19 cellular contexts compared by ENCODE assay signal in genomic region chr14:22607291-22607690, GRCh38. TPM values are rescaled to one million over a fixed set of nuclear protein-coding genes. Genes with fewer than 3 reads are reported as not detected.
DNase-seq lines count a peak whose midpoint lies in the region; ATAC-seq, FAIRE-seq and TF ChIP-seq lines count a peak whose summit lies in the region.
"Had no signal": no experiment of that assay in that cellular context is flagged by ENCODE, and none has a peak within 500 bp of the region (broad histone marks: within the 10 kb centered on the region; RNA-seq: fewer than 3 reads in every experiment).

No MANE protein-coding gene starts in this region.

- no peak for TF ChIP-seq CTCF in HepG2 (CRISPR knock-in tag; IDR thresholded peaks at IDR 0.05)
- no peak for TF ChIP-seq CTCF in right lobe of liver (IDR thresholded peaks at IDR 0.05)
- TF ChIP-seq CTCF in hepatocyte (IDR thresholded peaks at IDR 0.05; ENCODE audit: poor library complexity), result no peak

- TF ChIP-seq EP300 in HepG2 (IDR thresholded peaks at IDR 0.05; ENCODE audit: low read depth in 2 of 2, low read length in 2 of 2) (no peak), HepG2 (CRISPR knock-in tag; IDR thresholded peaks at IDR 0.05; ENCODE audit: borderline replicate concordance) (no peak)

- no TSS peak for BruUV-seq in HepG2 (replicated peaks; lab: Mats Ljungman, UMichigan)

- H3K79me2 ChIP-seq in HepG2 (ENCODE audit: insufficient read depth, low read length) (no peaks in the 10 kb centered on the region), hepatocyte (no peaks in the 10 kb centered on the region)

- TF ChIP-seq POLR2A in HepG2 (IDR thresholded peaks at IDR 0.05; ENCODE audit: insufficient read depth in 1 of 2, low read depth in 2 of 2, low read length in 2 of 2) (no peak), right lobe of liver (IDR thresholded peaks at IDR 0.05) (no peak)

- H4K20me1 ChIP-seq in HepG2 (ENCODE audit: insufficient read depth, low read length) (0 out of 2 replicates have a peak, but pooled peaks cover 4% of the 10 kb centered on the region), hepatocyte (ENCODE audit: insufficient read depth, poor library complexity, severe bottlenecking) (no peaks in the 10 kb centered on the region)

- no peaks in the 10 kb centered on the region for H3K27me3 ChIP-seq in HepG2 (ENCODE audit: control insufficient read depth in 1 of 2, insufficient read depth in 2 of 2, low read length in 2 of 2)
- no peaks in the 10 kb centered on the region for H3K27me3 ChIP-seq in right lobe of liver
- no peaks in the 10 kb centered on the region for H3K27me3 ChIP-seq in SJCRH30
- no peaks in the 10 kb centered on the region for H3K27me3 ChIP-seq in hepatocyte

- H3K4me2 ChIP-seq in HepG2 (ENCODE audit: low read depth, low read length) (no peak overlapping the region), hepatocyte (no peak overlapping the region)
- H3K4me2 ChIP-seq: PC-9, SK-N-SH had no signal

- no peak overlapping the region for H3K4me3 ChIP-seq in HepG2 (replicated peaks in 1 of 3; ENCODE audit: insufficient read depth in 1 of 3, low read depth in 2 of 3, low read length in 3 of 3)
- no peak overlapping the region for H3K4me3 ChIP-seq in right lobe of liver
- H3K4me3 ChIP-seq in SJCRH30, result no peak overlapping the region
- no peak overlapping the region for H3K4me3 ChIP-seq in hepatocyte
- H3K4me3 ChIP-seq: PC-9 had no signal

- H3K36me3 ChIP-seq in HepG2 (replicated peaks in 1 of 2; ENCODE audit: control insufficient read depth in 1 of 2, insufficient read depth in 2 of 2, low read length in 2 of 2) (peaks cover 34 to 76% of the 10 kb centered on the region in 2 experiments), right lobe of liver (peaks cover 0 to 99% (median 43%) of the 10 kb centered on the region in 4 donors), SJCRH30 (peaks cover 29% of the 10 kb centered on the region), hepatocyte (replicated peaks; ENCODE audit: insufficient read depth, low read depth) (no peaks in the 10 kb centered on the region)

- DNase-seq in HepG2 (ENCODE audit: low spot score) (no peak), right lobe of liver (no peak), SJCRH30 (peak; percentile 84 to 89), hepatocyte (ENCODE audit: low spot score) (no peak), NCI-H510A (lab: John Stamatoyannopoulos, UW) (no peak), cerebellum (ENCODE audit: low spot score) (no peak), NCI-H1092 (lab: John Stamatoyannopoulos, UW) (no peak), NCI-H187 (lab: John Stamatoyannopoulos, UW) (no peak)
- DNase-seq: Kasumi-1, NCI-H2029, NCI-H446, PC-9, SK-N-SH had no signal

- ATAC-seq in HepG2, result no peak
- no peak for ATAC-seq in right lobe of liver
- ATAC-seq: Right ventricle myocardium inferior had no signal

- H2AFZ ChIP-seq in HepG2 (ENCODE audit: low read length), result no peak overlapping the region
- H2AFZ ChIP-seq in hepatocyte, result no peak overlapping the region
- H2AFZ ChIP-seq: PC-9 had no signal

- H3K9ac ChIP-seq in HepG2 (ENCODE audit: insufficient read depth, low read depth, low read length), result no peak overlapping the region
- H3K9ac ChIP-seq: SK-N-SH had no signal

- CTCF ChIA-PET in HepG2 (lab: Yijun Ruan, JAX; ENCODE audit: low intra/inter-chr PET ratio, low total read pairs), result interaction anchor here (1.5 kb wide), 1 partner anchor 9 kb away, joined by 3 read pairs; the partner anchor contains the start of gene ABHD4

- POLR2A ChIA-PET in HepG2 (lab: Yijun Ruan, JAX), result interaction anchor here (0.9 to 1.2 kb wide), 3 partner anchors 8 to 18 kb away, joined by 3 to 6 read pairs (median 4); partner anchors contain the start of gene ABHD4

- H3K9me2 ChIP-seq in hepatocyte (replicated peaks; ENCODE audit: insufficient read depth), result no peaks in the 10 kb centered on the region
- H3K9me2 ChIP-seq: SK-N-SH had no signal

- in situ Hi-C loops in HepG2 (cut with HindIII; ENCODE audit: extremely low pct_ligation_motif_present, low pct_unique_long_range_greater_than_20kb), result no loop called here

- H3K27ac ChIP-seq in HepG2 (ENCODE audit: extremely low read length, insufficient read depth, low read length), result no peak overlapping the region
- no peak overlapping the region for H3K27ac ChIP-seq in right lobe of liver
- H3K27ac ChIP-seq in SJCRH30, result peak overlapping the region; percentile 80
- H3K27ac ChIP-seq in hepatocyte, result peak overlapping the region; percentile 82
- H3K27ac ChIP-seq: C4-2B, PC-9 had no signal

- peaks cover 9% of the 10 kb centered on the region for H3K4me1 ChIP-seq in HepG2 (ENCODE audit: insufficient read depth, low read length)
- H3K4me1 ChIP-seq in right lobe of liver, result no peaks in the 10 kb centered on the region
- peaks cover 25% of the 10 kb centered on the region for H3K4me1 ChIP-seq in SJCRH30
- peaks cover 22% of the 10 kb centered on the region for H3K4me1 ChIP-seq in hepatocyte (ENCODE audit: insufficient read depth)

- 92% methylated on average over 3 of the region's 3 CpGs for WGBS in HepG2 (ENCODE audit: low lambda C conversion rate)
- WGBS in right lobe of liver (ENCODE audit: insufficient coverage, low coverage, low lambda C conversion rate, missing lambda C conversion rate), result no CpG with 5 or more reads among the region's 3 CpGs
- 68% methylated on average over 3 of the region's 3 CpGs for WGBS in hepatocyte (ENCODE audit: low lambda C conversion rate, missing lambda C conversion rate)

- H3K9me3 ChIP-seq in HepG2 (ENCODE audit: low read length), result no peaks in the 10 kb centered on the region
- H3K9me3 ChIP-seq in right lobe of liver, result no peaks in the 10 kb centered on the region
- no peaks in the 10 kb centered on the region for H3K9me3 ChIP-seq in SJCRH30 (replicated peaks)
- H3K9me3 ChIP-seq in hepatocyte (ENCODE audit: low read depth), result no peaks in the 10 kb centered on the region
- H3K9me3 ChIP-seq: SK-N-SH had no signal

- TF ChIP-seq RAD21 in HepG2 (CRISPR knock-in tag; IDR thresholded peaks at IDR 0.05), result no peak

- intact Hi-C loops in HepG2 (cut with micrococcal nuclease; ENCODE audit: unreplicated experiment) (no loop called here), right lobe of liver (cut with DNase I) (no loop called here)

- no peak for FAIRE-seq in HepG2 (lab: Jason Lieb, UNC)
- FAIRE-seq: GM12892, H1 had no signal

RNA-seq across cellular contexts. Expression of gene ABHD4, which starts 9.2 kb away (rescaled TPM):
- total RNA-seq in HepG2 (2016; rRNA removed; fragmentation: Illumina TruSeq; extraction: Trizol), result 16.1 and 22.8 TPM in 2 replicates
- 1.9 and 2.6 TPM in 2 replicates for total RNA-seq in HepG2 (2016; cell fraction: cytosol; rRNA removed; fragmentation: Illumina TruSeq; extraction: Trizol; ENCODE audit: low read depth)
- total RNA-seq in HepG2 (2016; cell fraction: insoluble cytoplasmic fraction; rRNA removed; fragmentation: Illumina TruSeq; extraction: Trizol), result 13.5 and 23.6 TPM in 2 replicates
- 5.5 and 6.1 TPM in 2 replicates for total RNA-seq in HepG2 (2016; cell fraction: membrane; rRNA removed; fragmentation: Illumina TruSeq; extraction: Trizol)
- 15.3 and 18.4 TPM in 2 replicates for total RNA-seq in HepG2 (2016; cell fraction: nucleus; rRNA removed; fragmentation: Illumina TruSeq; extraction: Trizol)
- 47.5 and 48.1 TPM in 2 replicates for polyA plus RNA-seq in HepG2 (2011; rRNA removed)
- 40.5 and 42.2 TPM in 2 replicates for polyA plus RNA-seq in HepG2 (2011; cell fraction: cytosol; rRNA removed)
- 28.4 and 31.8 TPM in 2 replicates for polyA plus RNA-seq in HepG2 (2011; cell fraction: nucleus; rRNA removed)
- 28.4 and 31.9 TPM in 2 replicates for polyA plus RNA-seq in HepG2 (2012)
- polyA plus RNA-seq in HepG2 (2016; cell fraction: cytosol; fragmentation: Illumina TruSeq; extraction: Trizol; ENCODE audit: low read depth), result 4.3 and 5.4 TPM in 2 replicates
- 31.7 and 36.0 TPM in 2 replicates for polyA plus RNA-seq in HepG2 (2016; cell fraction: insoluble cytoplasmic fraction; fragmentation: Illumina TruSeq; extraction: Trizol; ENCODE audit: low read depth)
- 10.4 and 12.8 TPM in 2 replicates for polyA plus RNA-seq in HepG2 (2016; cell fraction: membrane; fragmentation: Illumina TruSeq; extraction: Trizol; ENCODE audit: low read depth)
- polyA plus RNA-seq in HepG2 (2016; cell fraction: nucleus; fragmentation: Illumina TruSeq; extraction: Trizol; ENCODE audit: insufficient read depth, low read depth), result 27.4 and 28.0 TPM in 2 replicates
- 45.6 and 63.5 TPM in 2 replicates for polyA minus RNA-seq in HepG2 (2011; rRNA and poly(A)+ RNA removed; ENCODE audit: low replicate concordance)
- 14.6 and 19.0 TPM in 2 replicates for polyA minus RNA-seq in HepG2 (2011; cell fraction: cytosol; rRNA and poly(A)+ RNA removed)
- 26.9 and 36.6 TPM in 2 replicates for polyA minus RNA-seq in HepG2 (2011; cell fraction: nucleus; rRNA and poly(A)+ RNA removed)
- 10 to 100 TPM; 12.7 to 38.1 (median 18.5) TPM for total RNA-seq in right lobe of liver
- 6.1 and 7.2 TPM in 2 replicates for total RNA-seq in SJCRH30 (2014; rRNA removed; shearing (Covaris generic))
- total RNA-seq in hepatocyte, result 30.7 and 33.9 TPM in 2 replicates
- 43.3 and 49.8 TPM in 2 replicates for polyA plus RNA-seq in hepatocyte
- 6.1 TPM for total RNA-seq in cerebellum

RNA-seq across cellular contexts. Expression of gene DAD1, which starts 18.3 kb away (rescaled TPM):
- total RNA-seq in HepG2 (2016; rRNA removed; fragmentation: Illumina TruSeq; extraction: Trizol) (385 and 558 TPM in 2 replicates), right lobe of liver (100 to 1,000 TPM; 107 to 249 (median 133) TPM), hepatocyte (327 and 358 TPM in 2 replicates), cerebellum (77.2 TPM)
- total RNA-seq in HepG2 (2016; cell fraction: cytosol; rRNA removed; fragmentation: Illumina TruSeq; extraction: Trizol; ENCODE audit: low read depth), result 148 and 149 TPM in 2 replicates
- total RNA-seq in HepG2 (2016; cell fraction: insoluble cytoplasmic fraction; rRNA removed; fragmentation: Illumina TruSeq; extraction: Trizol), result 449 and 577 TPM in 2 replicates
- total RNA-seq in HepG2 (2016; cell fraction: membrane; rRNA removed; fragmentation: Illumina TruSeq; extraction: Trizol), result 133 and 150 TPM in 2 replicates
- 382 and 439 TPM in 2 replicates for total RNA-seq in HepG2 (2016; cell fraction: nucleus; rRNA removed; fragmentation: Illumina TruSeq; extraction: Trizol)
- polyA plus RNA-seq in HepG2 (2011; rRNA removed) (508 and 626 TPM in 2 replicates), hepatocyte (441 and 463 TPM in 2 replicates)
- polyA plus RNA-seq in HepG2 (2011; cell fraction: cytosol; rRNA removed), result 1,110 and 1,232 TPM in 2 replicates
- 187 and 222 TPM in 2 replicates for polyA plus RNA-seq in HepG2 (2011; cell fraction: nucleus; rRNA removed)
- polyA plus RNA-seq in HepG2 (2012), result 327 and 493 TPM in 2 replicates
- polyA plus RNA-seq in HepG2 (2016; cell fraction: cytosol; fragmentation: Illumina TruSeq; extraction: Trizol; ENCODE audit: low read depth), result 141 and 152 TPM in 2 replicates
- polyA plus RNA-seq in HepG2 (2016; cell fraction: insoluble cytoplasmic fraction; fragmentation: Illumina TruSeq; extraction: Trizol; ENCODE audit: low read depth), result 395 and 434 TPM in 2 replicates
- polyA plus RNA-seq in HepG2 (2016; cell fraction: membrane; fragmentation: Illumina TruSeq; extraction: Trizol; ENCODE audit: low read depth), result 122 and 125 TPM in 2 replicates
- 602 and 624 TPM in 2 replicates for polyA plus RNA-seq in HepG2 (2016; cell fraction: nucleus; fragmentation: Illumina TruSeq; extraction: Trizol; ENCODE audit: insufficient read depth, low read depth)
- polyA minus RNA-seq in HepG2 (2011; rRNA and poly(A)+ RNA removed; ENCODE audit: low replicate concordance), result 261 and 460 TPM in 2 replicates
- 132 TPM in 2 replicates for polyA minus RNA-seq in HepG2 (2011; cell fraction: cytosol; rRNA and poly(A)+ RNA removed)
- polyA minus RNA-seq in HepG2 (2011; cell fraction: nucleus; rRNA and poly(A)+ RNA removed), result 79.2 and 94.7 TPM in 2 replicates
- 225 and 241 TPM in 2 replicates for total RNA-seq in SJCRH30 (2014; rRNA removed; shearing (Covaris generic))

RNA-seq across cellular contexts. Expression of gene OR6J1, which starts 36.9 kb away (rescaled TPM):
- not detected in 2 replicates for total RNA-seq in HepG2 (2016; rRNA removed; fragmentation: Illumina TruSeq; extraction: Trizol)
- not detected in 2 replicates for total RNA-seq in HepG2 (2016; cell fraction: cytosol; rRNA removed; fragmentation: Illumina TruSeq; extraction: Trizol; ENCODE audit: low read depth)
- not detected in 2 replicates for total RNA-seq in HepG2 (2016; cell fraction: insoluble cytoplasmic fraction; rRNA removed; fragmentation: Illumina TruSeq; extraction: Trizol)
- not detected in 2 replicates for total RNA-seq in HepG2 (2016; cell fraction: membrane; rRNA removed; fragmentation: Illumina TruSeq; extraction: Trizol)
- total RNA-seq in HepG2 (2016; cell fraction: nucleus; rRNA removed; fragmentation: Illumina TruSeq; extraction: Trizol), result not detected in 2 replicates
- not detected in 2 replicates for polyA plus RNA-seq in HepG2 (2011; rRNA removed)
- not detected in 2 replicates for polyA plus RNA-seq in HepG2 (2011; cell fraction: cytosol; rRNA removed)
- not detected in 2 replicates for polyA plus RNA-seq in HepG2 (2011; cell fraction: nucleus; rRNA removed)
- polyA plus RNA-seq in HepG2 (2012), result not detected in 2 replicates
- polyA plus RNA-seq in HepG2 (2016; cell fraction: cytosol; fragmentation: Illumina TruSeq; extraction: Trizol; ENCODE audit: low read depth), result not detected in 2 replicates
- not detected in 2 replicates for polyA plus RNA-seq in HepG2 (2016; cell fraction: insoluble cytoplasmic fraction; fragmentation: Illumina TruSeq; extraction: Trizol; ENCODE audit: low read depth)
- polyA plus RNA-seq in HepG2 (2016; cell fraction: membrane; fragmentation: Illumina TruSeq; extraction: Trizol; ENCODE audit: low read depth), result not detected in 2 replicates
- not detected in 2 replicates for polyA plus RNA-seq in HepG2 (2016; cell fraction: nucleus; fragmentation: Illumina TruSeq; extraction: Trizol; ENCODE audit: insufficient read depth, low read depth)
- polyA minus RNA-seq in HepG2 (2011; rRNA and poly(A)+ RNA removed; ENCODE audit: low replicate concordance), result not detected in 2 replicates
- not detected in 2 replicates for polyA minus RNA-seq in HepG2 (2011; cell fraction: cytosol; rRNA and poly(A)+ RNA removed)
- polyA minus RNA-seq in HepG2 (2011; cell fraction: nucleus; rRNA and poly(A)+ RNA removed), result not detected in 2 replicates
- total RNA-seq in right lobe of liver, result not detected
- total RNA-seq in SJCRH30 (2014; rRNA removed; shearing (Covaris generic)), result not detected in 2 replicates
- total RNA-seq in hepatocyte, result 0.03 TPM in 1 of 2 replicates, not detected in the other
- not detected in 2 replicates for polyA plus RNA-seq in hepatocyte
- total RNA-seq in cerebellum, result not detected
- total RNA-seq: A172, Daoy, H1, Right ventricle myocardium inferior had no signal
- polyA plus RNA-seq: H1, SK-N-SH had no signal

Comparison
In these comparisons a context has a peak if more than half of its experiments do, and no peak if none do; other contexts are left out.
1. DNase-seq: peak in SJCRH30 (2 of 2); none in HepG2 (single experiment), right lobe of liver (0 of 3), hepatocyte (single experiment), NCI-H510A (single experiment), cerebellum (single experiment), NCI-H1092 (single experiment) and NCI-H187 (0 of 2).
2. H3K27ac ChIP-seq: peak in SJCRH30 (single experiment) and hepatocyte (single experiment); none in HepG2 (single experiment) and right lobe of liver (0 of 3).